22 cellular contexts compared by ENCODE assay signal in genomic region chr18:69518989-69519388, GRCh38.
DNase-seq lines count a peak whose midpoint lies in the region; ATAC-seq, FAIRE-seq and TF ChIP-seq lines count a peak whose summit lies in the region.
"Had no signal": no experiment of that assay in that cellular context is flagged by ENCODE, and none has a peak within 500 bp of the region (broad histone marks: within the 10 kb centered on the region; RNA-seq: fewer than 3 reads in every experiment).

No MANE protein-coding gene starts in this region.

- H3K27me3 ChIP-seq in pancreas: no peaks in the 10 kb centered on the region
- H3K27me3 ChIP-seq: BLaER1 treated with 17β-estradiol and CSF1 and Interleukin-3, amounts not matched to agents 10 nM and 100 nM had no signal

- H3K27me3 Mint-ChIP-seq in chondrocyte (ENCODE audit: low read depth): no peaks in the 10 kb centered on the region

- WGBS in pancreas, 2 donors: 90 to 96% methylated on average over 1 of the region's 1 CpG

- H3K36me3 ChIP-seq in pancreas: no peaks in the 10 kb centered on the region
- H3K36me3 ChIP-seq: BLaER1 treated with 17β-estradiol and CSF1 and Interleukin-3, amounts not matched to agents 10 nM and 100 nM had no signal

- no peaks in the 10 kb centered on the region for H3K9me3 ChIP-seq in pancreas
- H3K9me3 ChIP-seq: BLaER1 treated with 17β-estradiol and CSF1 and Interleukin-3, amounts not matched to agents 10 nM and 100 nM had no signal

- ATAC-seq in SK-N-SH treated with all-trans-retinoic acid at 6 μM for 48 hours: peak; percentile 76
- ATAC-seq in pancreas: no peak
- ATAC-seq: CD8-positive, alpha-beta T cell; K562 had no signal

- FAIRE-seq in pancreas (lab: Jason Lieb, UNC): no peak
- FAIRE-seq: G401.6, GM19239, H1, K562 had no signal

- intact Hi-C loops in pancreas (cut with DNase I): no loop called here

- TF ChIP-seq CTCF in fibroblast of mammary gland (conservative IDR thresholded peaks at IDR 0.05; ENCODE audit: control insufficient read depth, insufficient read depth, low read depth, low read length) (no peak), pancreas (IDR thresholded peaks at IDR 0.05) (no peak), chondrocyte (IDR thresholded peaks at IDR 0.05) (no peak)

- no peak overlapping the region for H3K27ac ChIP-seq in pancreas
- H3K27ac ChIP-seq: BLaER1 treated with 17β-estradiol and CSF1 and Interleukin-3, amounts not matched to agents 10 nM and 100 nM had no signal

- no peaks in the 10 kb centered on the region for H3K4me1 ChIP-seq in pancreas
- H3K4me1 ChIP-seq: BLaER1 treated with 17β-estradiol and CSF1 and Interleukin-3, amounts not matched to agents 10 nM and 100 nM had no signal

- no peak overlapping the region for H3K4me3 Mint-ChIP-seq in chondrocyte (ENCODE audit: unreplicated experiment)
- H3K4me3 Mint-ChIP-seq: CD8-positive, alpha-beta T cell had no signal

- H3K4me3 ChIP-seq in fibroblast of mammary gland (ENCODE audit: control insufficient read depth, low read depth, low read length) (no peak overlapping the region), pancreas (no peak overlapping the region)
- H3K4me3 ChIP-seq: BLaER1 treated with 17β-estradiol and CSF1 and Interleukin-3, amounts not matched to agents 10 nM and 100 nM; K562 had no signal

- DNase-seq in HS-5 (ENCODE audit: low read depth): peak; percentile 11
- DNase-seq in fibroblast of mammary gland (ENCODE audit: low read depth): peak; percentile 42
- no peak for DNase-seq in pancreas
- DNase-seq in chondrocyte (ENCODE audit: low spot score): no peak
- no peak for DNase-seq in T-helper 9 cell
- no peak for DNase-seq in superior temporal gyrus (ENCODE audit: extremely low spot score)
- DNase-seq: Calu3; CD8-positive, alpha-beta T cell; DMS153; MM.1S; NCI-H1048; NCI-H1436 treated with DMSO at 0.1 percent for 48 hours; NCI-H1930; NCI-H510A treated with DMSO at 0.1 percent for 48 hours; NCI-H748 treated with DMSO at 0.1 percent for 48 hours; SIG-M5 had no signal

- no peaks in the 10 kb centered on the region for H3K9me3 Mint-ChIP-seq in chondrocyte (ENCODE audit: low read depth)
- H3K9me3 Mint-ChIP-seq: CD8-positive, alpha-beta T cell had no signal

- H3K27ac Mint-ChIP-seq in chondrocyte (ENCODE audit: unreplicated experiment): no peak overlapping the region
- H3K27ac Mint-ChIP-seq: CD8-positive, alpha-beta T cell had no signal

- no peaks in the 10 kb centered on the region for H3K4me1 Mint-ChIP-seq in chondrocyte (ENCODE audit: low read depth)

- H3K36me3 Mint-ChIP-seq in chondrocyte (ENCODE audit: low read depth): no peaks in the 10 kb centered on the region
- H3K36me3 Mint-ChIP-seq: CD8-positive, alpha-beta T cell had no signal

TF ChIP-seq in SK-N-SH treated with all-trans-retinoic acid at 6 μM for 48 hours, 23 proteins besides CTCF, POLR2A, EP300 and RAD21:
- TF ChIP-seq ZNF565 (CRISPR knock-in tag; conservative IDR thresholded peaks at IDR 0.05; ENCODE audit: low read depth) (no peak), PATZ1 (CRISPR knock-in tag; IDR thresholded peaks at IDR 0.05; ENCODE audit: borderline replicate concordance) (no peak), ZC3H10 (CRISPR knock-in tag; IDR thresholded peaks at IDR 0.05) (peak; percentile 33; the same call in 1 of the 2 replicates), GLIS3 (CRISPR knock-in tag; IDR thresholded peaks at IDR 0.05) (no peak), ISL1 (CRISPR knock-in tag; IDR thresholded peaks at IDR 0.05) (peak; percentile 75), TCF4 (CRISPR knock-in tag; IDR thresholded peaks at IDR 0.05; ENCODE audit: borderline replicate concordance) (no peak), TOX (CRISPR knock-in tag; IDR thresholded peaks at IDR 0.05; ENCODE audit: borderline replicate concordance) (peak; percentile 58; the same call in 1 of the 2 replicates), ARNTL (CRISPR knock-in tag; IDR thresholded peaks at IDR 0.05; ENCODE audit: borderline replicate concordance, low read depth) (no peak)

Comparison
In these comparisons a context has a peak if more than half of its experiments do, and no peak if none do; other contexts are left out.
1. DNase-seq: peak in HS-5 (single experiment) and fibroblast of mammary gland (single experiment); none in pancreas (0 of 6), chondrocyte (single experiment), T-helper 9 cell (single experiment) and superior temporal gyrus (single experiment).